Comparison of ENCODE assay signal across 2 cellular contexts in the genomic region with DNA sequence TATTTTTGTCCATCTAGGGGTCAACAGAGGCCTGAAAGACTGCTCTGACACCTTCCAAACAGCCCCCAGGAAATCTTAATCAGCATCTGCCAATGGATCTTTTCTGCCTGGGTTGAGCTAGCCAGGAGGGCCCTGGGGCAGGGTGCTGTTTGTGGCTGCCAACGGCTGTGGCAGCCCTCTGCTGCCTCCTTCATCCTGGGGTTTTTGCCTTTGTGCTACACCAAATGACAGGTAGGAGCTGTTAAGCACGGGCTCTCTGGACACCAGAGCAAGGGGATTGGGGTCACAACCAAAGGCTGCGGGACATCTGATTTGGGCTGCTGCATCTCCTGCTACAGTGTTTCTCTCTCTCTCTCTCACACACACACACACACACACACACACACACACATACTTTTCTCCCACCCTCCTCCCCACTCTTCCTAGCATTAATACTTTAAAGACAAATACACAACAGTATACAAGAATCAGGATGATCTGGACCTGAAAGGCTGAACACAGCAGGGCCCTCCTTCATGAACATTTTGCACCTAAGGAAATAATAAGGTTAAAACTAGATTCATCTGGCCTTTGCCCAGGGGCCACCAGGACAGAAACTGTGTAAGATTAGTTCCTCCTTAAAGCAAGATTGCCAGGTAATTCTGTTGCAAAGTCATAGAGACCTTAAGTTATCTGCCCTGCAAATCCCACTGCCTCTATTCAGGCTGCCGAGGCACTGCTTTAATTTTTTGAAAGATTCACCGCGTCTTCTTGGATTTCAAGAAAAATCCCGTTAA.
TF ChIP-seq lines count a peak whose summit lies in the region.

No MANE protein-coding gene starts in this region.

TF ChIP-seq in GM23338, 12 proteins besides CTCF, POLR2A, EP300 and RAD21 (continued from another document):
- TF ChIP-seq, protein P1, sequence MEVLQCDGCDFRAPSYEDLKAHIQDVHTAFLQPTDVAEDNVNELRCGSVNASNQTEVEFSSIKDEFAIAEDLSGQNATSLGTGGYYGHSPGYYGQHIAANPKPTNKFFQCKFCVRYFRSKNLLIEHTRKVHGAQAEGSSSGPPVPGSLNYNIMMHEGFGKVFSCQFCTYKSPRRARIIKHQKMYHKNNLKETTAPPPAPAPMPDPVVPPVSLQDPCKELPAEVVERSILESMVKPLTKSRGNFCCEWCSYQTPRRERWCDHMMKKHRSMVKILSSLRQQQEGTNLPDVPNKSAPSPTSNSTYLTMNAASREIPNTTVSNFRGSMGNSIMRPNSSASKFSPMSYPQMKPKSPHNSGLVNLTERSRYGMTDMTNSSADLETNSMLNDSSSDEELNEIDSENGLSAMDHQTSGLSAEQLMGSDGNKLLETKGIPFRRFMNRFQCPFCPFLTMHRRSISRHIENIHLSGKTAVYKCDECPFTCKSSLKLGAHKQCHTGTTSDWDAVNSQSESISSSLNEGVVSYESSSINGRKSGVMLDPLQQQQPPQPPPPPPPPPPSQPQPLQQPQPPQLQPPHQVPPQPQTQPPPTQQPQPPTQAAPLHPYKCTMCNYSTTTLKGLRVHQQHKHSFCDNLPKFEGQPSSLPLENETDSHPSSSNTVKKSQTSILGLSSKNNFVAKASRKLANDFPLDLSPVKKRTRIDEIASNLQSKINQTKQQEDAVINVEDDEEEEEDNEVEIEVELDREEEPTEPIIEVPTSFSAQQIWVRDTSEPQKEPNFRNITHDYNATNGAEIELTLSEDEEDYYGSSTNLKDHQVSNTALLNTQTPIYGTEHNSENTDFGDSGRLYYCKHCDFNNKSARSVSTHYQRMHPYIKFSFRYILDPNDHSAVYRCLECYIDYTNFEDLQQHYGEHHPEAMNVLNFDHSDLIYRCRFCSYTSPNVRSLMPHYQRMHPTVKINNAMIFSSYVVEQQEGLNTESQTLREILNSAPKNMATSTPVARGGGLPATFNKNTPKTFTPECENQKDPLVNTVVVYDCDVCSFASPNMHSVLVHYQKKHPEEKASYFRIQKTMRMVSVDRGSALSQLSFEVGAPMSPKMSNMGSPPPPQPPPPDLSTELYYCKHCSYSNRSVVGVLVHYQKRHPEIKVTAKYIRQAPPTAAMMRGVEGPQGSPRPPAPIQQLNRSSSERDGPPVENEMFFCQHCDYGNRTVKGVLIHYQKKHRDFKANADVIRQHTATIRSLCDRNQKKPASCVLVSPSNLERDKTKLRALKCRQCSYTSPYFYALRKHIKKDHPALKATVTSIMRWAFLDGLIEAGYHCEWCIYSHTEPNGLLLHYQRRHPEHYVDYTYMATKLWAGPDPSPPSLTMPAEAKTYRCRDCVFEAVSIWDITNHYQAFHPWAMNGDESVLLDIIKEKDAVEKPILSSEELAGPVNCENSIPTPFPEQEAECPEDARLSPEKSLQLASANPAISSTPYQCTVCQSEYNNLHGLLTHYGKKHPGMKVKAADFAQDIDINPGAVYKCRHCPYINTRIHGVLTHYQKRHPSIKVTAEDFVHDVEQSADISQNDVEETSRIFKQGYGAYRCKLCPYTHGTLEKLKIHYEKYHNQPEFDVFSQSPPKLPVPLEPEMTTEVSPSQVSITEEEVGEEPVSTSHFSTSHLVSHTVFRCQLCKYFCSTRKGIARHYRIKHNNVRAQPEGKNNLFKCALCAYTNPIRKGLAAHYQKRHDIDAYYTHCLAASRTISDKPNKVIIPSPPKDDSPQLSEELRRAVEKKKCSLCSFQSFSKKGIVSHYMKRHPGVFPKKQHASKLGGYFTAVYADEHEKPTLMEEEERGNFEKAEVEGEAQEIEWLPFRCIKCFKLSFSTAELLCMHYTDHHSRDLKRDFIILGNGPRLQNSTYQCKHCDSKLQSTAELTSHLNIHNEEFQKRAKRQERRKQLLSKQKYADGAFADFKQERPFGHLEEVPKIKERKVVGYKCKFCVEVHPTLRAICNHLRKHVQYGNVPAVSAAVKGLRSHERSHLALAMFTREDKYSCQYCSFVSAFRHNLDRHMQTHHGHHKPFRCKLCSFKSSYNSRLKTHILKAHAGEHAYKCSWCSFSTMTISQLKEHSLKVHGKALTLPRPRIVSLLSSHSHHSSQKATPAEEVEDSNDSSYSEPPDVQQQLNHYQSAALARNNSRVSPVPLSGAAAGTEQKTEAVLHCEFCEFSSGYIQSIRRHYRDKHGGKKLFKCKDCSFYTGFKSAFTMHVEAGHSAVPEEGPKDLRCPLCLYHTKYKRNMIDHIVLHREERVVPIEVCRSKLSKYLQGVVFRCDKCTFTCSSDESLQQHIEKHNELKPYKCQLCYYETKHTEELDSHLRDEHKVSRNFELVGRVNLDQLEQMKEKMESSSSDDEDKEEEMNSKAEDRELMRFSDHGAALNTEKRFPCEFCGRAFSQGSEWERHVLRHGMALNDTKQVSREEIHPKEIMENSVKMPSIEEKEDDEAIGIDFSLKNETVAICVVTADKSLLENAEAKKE (CRISPR knock-in tag; IDR thresholded peaks at IDR 0.05), result no peak
- no peak for TF ChIP-seq EZH2 (IDR thresholded peaks at IDR 0.05; ENCODE audit: low read depth, unreplicated experiment)

TF ChIP-seq in WTC11, 78 proteins besides CTCF, POLR2A, EP300 and RAD21 (continued from another document):
- TF ChIP-seq, protein P2, sequence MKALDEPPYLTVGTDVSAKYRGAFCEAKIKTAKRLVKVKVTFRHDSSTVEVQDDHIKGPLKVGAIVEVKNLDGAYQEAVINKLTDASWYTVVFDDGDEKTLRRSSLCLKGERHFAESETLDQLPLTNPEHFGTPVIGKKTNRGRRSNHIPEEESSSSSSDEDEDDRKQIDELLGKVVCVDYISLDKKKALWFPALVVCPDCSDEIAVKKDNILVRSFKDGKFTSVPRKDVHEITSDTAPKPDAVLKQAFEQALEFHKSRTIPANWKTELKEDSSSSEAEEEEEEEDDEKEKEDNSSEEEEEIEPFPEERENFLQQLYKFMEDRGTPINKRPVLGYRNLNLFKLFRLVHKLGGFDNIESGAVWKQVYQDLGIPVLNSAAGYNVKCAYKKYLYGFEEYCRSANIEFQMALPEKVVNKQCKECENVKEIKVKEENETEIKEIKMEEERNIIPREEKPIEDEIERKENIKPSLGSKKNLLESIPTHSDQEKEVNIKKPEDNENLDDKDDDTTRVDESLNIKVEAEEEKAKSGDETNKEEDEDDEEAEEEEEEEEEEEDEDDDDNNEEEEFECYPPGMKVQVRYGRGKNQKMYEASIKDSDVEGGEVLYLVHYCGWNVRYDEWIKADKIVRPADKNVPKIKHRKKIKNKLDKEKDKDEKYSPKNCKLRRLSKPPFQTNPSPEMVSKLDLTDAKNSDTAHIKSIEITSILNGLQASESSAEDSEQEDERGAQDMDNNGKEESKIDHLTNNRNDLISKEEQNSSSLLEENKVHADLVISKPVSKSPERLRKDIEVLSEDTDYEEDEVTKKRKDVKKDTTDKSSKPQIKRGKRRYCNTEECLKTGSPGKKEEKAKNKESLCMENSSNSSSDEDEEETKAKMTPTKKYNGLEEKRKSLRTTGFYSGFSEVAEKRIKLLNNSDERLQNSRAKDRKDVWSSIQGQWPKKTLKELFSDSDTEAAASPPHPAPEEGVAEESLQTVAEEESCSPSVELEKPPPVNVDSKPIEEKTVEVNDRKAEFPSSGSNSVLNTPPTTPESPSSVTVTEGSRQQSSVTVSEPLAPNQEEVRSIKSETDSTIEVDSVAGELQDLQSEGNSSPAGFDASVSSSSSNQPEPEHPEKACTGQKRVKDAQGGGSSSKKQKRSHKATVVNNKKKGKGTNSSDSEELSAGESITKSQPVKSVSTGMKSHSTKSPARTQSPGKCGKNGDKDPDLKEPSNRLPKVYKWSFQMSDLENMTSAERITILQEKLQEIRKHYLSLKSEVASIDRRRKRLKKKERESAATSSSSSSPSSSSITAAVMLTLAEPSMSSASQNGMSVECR (CRISPR knock-in tag; IDR thresholded peaks at IDR 0.05; ENCODE audit: borderline replicate concordance), result no peak
- TF ChIP-seq, protein P3, sequence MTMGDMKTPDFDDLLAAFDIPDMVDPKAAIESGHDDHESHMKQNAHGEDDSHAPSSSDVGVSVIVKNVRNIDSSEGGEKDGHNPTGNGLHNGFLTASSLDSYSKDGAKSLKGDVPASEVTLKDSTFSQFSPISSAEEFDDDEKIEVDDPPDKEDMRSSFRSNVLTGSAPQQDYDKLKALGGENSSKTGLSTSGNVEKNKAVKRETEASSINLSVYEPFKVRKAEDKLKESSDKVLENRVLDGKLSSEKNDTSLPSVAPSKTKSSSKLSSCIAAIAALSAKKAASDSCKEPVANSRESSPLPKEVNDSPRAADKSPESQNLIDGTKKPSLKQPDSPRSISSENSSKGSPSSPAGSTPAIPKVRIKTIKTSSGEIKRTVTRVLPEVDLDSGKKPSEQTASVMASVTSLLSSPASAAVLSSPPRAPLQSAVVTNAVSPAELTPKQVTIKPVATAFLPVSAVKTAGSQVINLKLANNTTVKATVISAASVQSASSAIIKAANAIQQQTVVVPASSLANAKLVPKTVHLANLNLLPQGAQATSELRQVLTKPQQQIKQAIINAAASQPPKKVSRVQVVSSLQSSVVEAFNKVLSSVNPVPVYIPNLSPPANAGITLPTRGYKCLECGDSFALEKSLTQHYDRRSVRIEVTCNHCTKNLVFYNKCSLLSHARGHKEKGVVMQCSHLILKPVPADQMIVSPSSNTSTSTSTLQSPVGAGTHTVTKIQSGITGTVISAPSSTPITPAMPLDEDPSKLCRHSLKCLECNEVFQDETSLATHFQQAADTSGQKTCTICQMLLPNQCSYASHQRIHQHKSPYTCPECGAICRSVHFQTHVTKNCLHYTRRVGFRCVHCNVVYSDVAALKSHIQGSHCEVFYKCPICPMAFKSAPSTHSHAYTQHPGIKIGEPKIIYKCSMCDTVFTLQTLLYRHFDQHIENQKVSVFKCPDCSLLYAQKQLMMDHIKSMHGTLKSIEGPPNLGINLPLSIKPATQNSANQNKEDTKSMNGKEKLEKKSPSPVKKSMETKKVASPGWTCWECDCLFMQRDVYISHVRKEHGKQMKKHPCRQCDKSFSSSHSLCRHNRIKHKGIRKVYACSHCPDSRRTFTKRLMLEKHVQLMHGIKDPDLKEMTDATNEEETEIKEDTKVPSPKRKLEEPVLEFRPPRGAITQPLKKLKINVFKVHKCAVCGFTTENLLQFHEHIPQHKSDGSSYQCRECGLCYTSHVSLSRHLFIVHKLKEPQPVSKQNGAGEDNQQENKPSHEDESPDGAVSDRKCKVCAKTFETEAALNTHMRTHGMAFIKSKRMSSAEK (CRISPR knock-in tag; IDR thresholded peaks at IDR 0.05; ENCODE audit: borderline replicate concordance), result no peak
- TF ChIP-seq, protein P4, sequence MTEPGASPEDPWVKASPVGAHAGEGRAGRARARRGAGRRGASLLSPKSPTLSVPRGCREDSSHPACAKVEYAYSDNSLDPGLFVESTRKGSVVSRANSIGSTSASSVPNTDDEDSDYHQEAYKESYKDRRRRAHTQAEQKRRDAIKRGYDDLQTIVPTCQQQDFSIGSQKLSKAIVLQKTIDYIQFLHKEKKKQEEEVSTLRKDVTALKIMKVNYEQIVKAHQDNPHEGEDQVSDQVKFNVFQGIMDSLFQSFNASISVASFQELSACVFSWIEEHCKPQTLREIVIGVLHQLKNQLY (CRISPR knock-in tag; IDR thresholded peaks at IDR 0.05), result no peak
- TF ChIP-seq TEAD4 (CRISPR knock-in tag; IDR thresholded peaks at IDR 0.05) (no peak), NR2C2 (CRISPR knock-in tag; IDR thresholded peaks at IDR 0.05) (no peak), CREB1 (CRISPR knock-in tag; IDR thresholded peaks at IDR 0.05) (no peak), JUN (CRISPR knock-in tag; IDR thresholded peaks at IDR 0.05) (no peak)
- TF ChIP-seq, protein P5, sequence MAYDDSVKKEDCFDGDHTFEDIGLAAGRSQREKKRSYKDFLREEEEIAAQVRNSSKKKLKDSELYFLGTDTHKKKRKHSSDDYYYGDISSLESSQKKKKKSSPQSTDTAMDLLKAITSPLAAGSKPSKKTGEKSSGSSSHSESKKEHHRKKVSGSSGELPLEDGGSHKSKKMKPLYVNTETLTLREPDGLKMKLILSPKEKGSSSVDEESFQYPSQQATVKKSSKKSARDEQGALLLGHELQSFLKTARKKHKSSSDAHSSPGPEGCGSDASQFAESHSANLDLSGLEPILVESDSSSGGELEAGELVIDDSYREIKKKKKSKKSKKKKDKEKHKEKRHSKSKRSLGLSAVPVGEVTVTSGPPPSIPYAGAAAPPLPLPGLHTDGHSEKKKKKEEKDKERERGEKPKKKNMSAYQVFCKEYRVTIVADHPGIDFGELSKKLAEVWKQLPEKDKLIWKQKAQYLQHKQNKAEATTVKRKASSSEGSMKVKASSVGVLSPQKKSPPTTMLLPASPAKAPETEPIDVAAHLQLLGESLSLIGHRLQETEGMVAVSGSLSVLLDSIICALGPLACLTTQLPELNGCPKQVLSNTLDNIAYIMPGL (CRISPR knock-in tag; IDR thresholded peaks at IDR 0.05), result no peak
TF ChIP-seq in WTC11: peak in this region for 0.
